In the genomic region with DNA sequence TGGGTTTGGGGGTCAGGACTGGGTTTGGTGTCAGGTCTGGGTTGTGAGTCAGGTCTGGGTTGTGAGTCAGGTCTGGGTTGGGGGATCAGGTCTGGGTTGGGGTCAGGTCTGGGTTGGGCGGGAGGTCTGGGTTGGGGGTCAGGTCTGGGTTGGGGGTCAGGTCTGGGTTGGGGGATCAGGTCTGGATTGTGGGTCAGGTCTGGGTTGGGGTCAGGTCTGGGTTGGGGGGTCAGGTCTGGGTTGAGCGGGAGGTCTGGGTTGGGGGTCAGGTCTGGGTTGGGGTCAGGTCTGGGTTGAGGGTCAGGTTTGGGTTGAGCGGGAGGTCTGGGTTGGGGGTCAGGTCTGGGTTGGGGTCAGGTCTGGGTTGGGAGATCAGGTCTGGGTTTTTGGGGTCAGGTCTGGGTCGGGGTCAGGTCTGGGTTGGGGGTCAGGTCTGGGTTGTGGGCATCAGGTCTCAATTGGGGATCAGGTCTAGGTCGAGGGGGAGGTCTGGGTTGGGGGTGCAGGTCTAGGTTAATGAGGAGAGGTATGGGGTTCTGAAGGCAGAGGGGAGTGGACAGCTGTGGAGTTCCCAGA, we compare ENCODE assay signal across 31 cellular contexts. TPM values are rescaled to one million over a fixed set of nuclear protein-coding genes. Genes with fewer than 3 reads are reported as not detected.
"Had no signal": no experiment of that assay in that cellular context is flagged by ENCODE, and none has a peak within 500 bp of the region (broad histone marks: within the 10 kb centered on the region; RNA-seq: fewer than 3 reads in every experiment).

No MANE protein-coding gene starts in this region.

- H3K4me1 Mint-ChIP-seq: activated CD4-positive, alpha-beta memory T cell treated with anti-CD3 and anti-CD28 coated beads, Interleukin-2, amount 10 ng/mL, durations not matched to agents 7 days and 5 days; activated CD4-positive, alpha-beta T cell treated with anti-CD3 and anti-CD28 coated beads, Interleukin-2, amount 10 ng/mL, durations not matched to agents 7 days and 5 days; central memory CD8-positive, alpha-beta T cell had no signal

- DNase-seq: activated CD4-positive, alpha-beta memory T cell treated with anti-CD3 and anti-CD28 coated beads, Interleukin-2, amount 10 ng/mL, durations not matched to agents 7 days and 5 days; activated CD4-positive, alpha-beta T cell treated with anti-CD3 and anti-CD28 coated beads, Interleukin-2, amount 10 ng/mL, durations not matched to agents 7 days and 5 days; activated CD4-positive, CD25-positive, alpha-beta regulatory T cell treated with anti-CD3 and anti-CD28 coated beads, Interleukin-2, amount 50 U/mL, for 72 hours; activated CD8-positive, alpha-beta memory T cell treated with anti-CD3 and anti-CD28 coated beads, Interleukin-2, amount 50 U/mL, for 48 hours; activated gamma-delta T cell; activated T-cell treated with anti-CD3 and anti-CD28 coated beads, Interleukin-2, amount 50 U/mL, for 24 hours; esophagus squamous epithelium; foreskin melanocyte; left ventricle myocardium inferior; naive B cell; stimulated activated CD4-positive, alpha-beta T cell treated with anti-CD3 and anti-CD28 coated beads, Interleukin-4, amount 100 ng/mL, for 1 hour; stomach; T-helper 1 cell; T-helper 9 cell; thyroid gland had no signal

- H3K4me1 ChIP-seq: right lobe of liver had no signal

- H3K4me3 ChIP-seq: left ventricle myocardium inferior, right lobe of liver, thyroid gland, upper lobe of left lung, vagina had no signal

- H3K9me3 Mint-ChIP-seq: activated naive CD4-positive, alpha-beta T cell treated with anti-CD3 and anti-CD28 coated beads, Interleukin-2, amount 50 U/mL, for 24 hours; activated T-cell treated with anti-CD3 and anti-CD28 coated beads, Interleukin-2, amount 50 U/mL, for 24 hours; central memory CD8-positive, alpha-beta T cell had no signal

- ATAC-seq: right lobe of liver had no signal

- FAIRE-seq: bronchial epithelial cell, islet of Langerhans, TTC549 had no signal

- H3K4me3 Mint-ChIP-seq: activated CD4-positive, alpha-beta memory T cell treated with anti-CD3 and anti-CD28 coated beads, Interleukin-2, amount 10 ng/mL, durations not matched to agents 7 days and 5 days; activated CD4-positive, alpha-beta T cell treated with anti-CD3 and anti-CD28 coated beads, Interleukin-2, amount 10 ng/mL, durations not matched to agents 7 days and 5 days; activated naive CD4-positive, alpha-beta T cell treated with anti-CD3 and anti-CD28 coated beads, Interleukin-2, amount 50 U/mL, for 24 hours; activated T-cell treated with anti-CD3 and anti-CD28 coated beads, Interleukin-2, amount 50 U/mL, for 24 hours; central memory CD8-positive, alpha-beta T cell; dendritic cell treated with granulocyte-macrophage colony-stimulating factor and Interleukin-4, amounts not matched to agents 40 ng/mL and 50 ng/mL, for 4 days; neural crest cell had no signal

- H3K27me3 ChIP-seq: thyroid gland, vagina had no signal

- H3K36me3 ChIP-seq: esophagus squamous epithelium, left ventricle myocardium inferior, right lobe of liver, stomach, thyroid gland, upper lobe of left lung, vagina had no signal

- H3K9me3 ChIP-seq: right lobe of liver, thyroid gland, vagina had no signal

- H3K36me3 Mint-ChIP-seq: activated naive CD4-positive, alpha-beta T cell treated with anti-CD3 and anti-CD28 coated beads, Interleukin-2, amount 50 U/mL, for 24 hours; naive B cell had no signal

- H3K27ac Mint-ChIP-seq: activated CD4-positive, alpha-beta memory T cell treated with anti-CD3 and anti-CD28 coated beads, Interleukin-2, amount 10 ng/mL, durations not matched to agents 7 days and 5 days; activated CD4-positive, alpha-beta T cell treated with anti-CD3 and anti-CD28 coated beads, Interleukin-2, amount 10 ng/mL, durations not matched to agents 7 days and 5 days; activated naive CD4-positive, alpha-beta T cell treated with anti-CD3 and anti-CD28 coated beads, Interleukin-2, amount 50 U/mL, for 24 hours; activated T-cell treated with anti-CD3 and anti-CD28 coated beads, Interleukin-2, amount 50 U/mL, for 24 hours; dendritic cell treated with granulocyte-macrophage colony-stimulating factor and Interleukin-4, amounts not matched to agents 40 ng/mL and 50 ng/mL, for 4 days; naive B cell had no signal

- H3K27ac ChIP-seq: epithelial cell of prostate, esophagus squamous epithelium, left ventricle myocardium inferior, right lobe of liver, stomach, thyroid gland, upper lobe of left lung, vagina, VCaP had no signal

RNA-seq across cellular contexts. Expression of a gene that starts 0.7 kb away (rescaled TPM):
- total RNA-seq: activated CD4-positive, alpha-beta memory T cell treated with anti-CD3 and anti-CD28 coated beads, Interleukin-2, amount 10 ng/mL, durations not matched to agents 7 days and 5 days; activated CD4-positive, alpha-beta T cell treated with anti-CD3 and anti-CD28 coated beads, Interleukin-2, amount 10 ng/mL, durations not matched to agents 7 days and 5 days; bronchial epithelial cell; esophagus squamous epithelium; left ventricle myocardium inferior; lung microvascular endothelial cell; neural crest cell; osteoblast; right lobe of liver; skeletal muscle tissue; stomach; thyroid gland; upper lobe of left lung; vagina had no signal
- polyA plus RNA-seq: adipose tissue, stomach had no signal

RNA-seq across cellular contexts. Expression of a gene that starts 27.8 kb away (rescaled TPM):
- total RNA-seq: bronchial epithelial cell, lung microvascular endothelial cell, stomach had no signal
- polyA plus RNA-seq: stomach had no signal

RNA-seq across cellular contexts. Expression of a gene that starts 32.4 kb away (rescaled TPM):
- total RNA-seq: activated CD4-positive, alpha-beta memory T cell treated with anti-CD3 and anti-CD28 coated beads, Interleukin-2, amount 10 ng/mL, durations not matched to agents 7 days and 5 days; activated CD4-positive, alpha-beta T cell treated with anti-CD3 and anti-CD28 coated beads, Interleukin-2, amount 10 ng/mL, durations not matched to agents 7 days and 5 days; neural crest cell had no signal

RNA-seq across cellular contexts. Expression of a gene that starts 44.8 kb away (rescaled TPM):
- total RNA-seq: activated CD4-positive, alpha-beta memory T cell treated with anti-CD3 and anti-CD28 coated beads, Interleukin-2, amount 10 ng/mL, durations not matched to agents 7 days and 5 days; activated CD4-positive, alpha-beta T cell treated with anti-CD3 and anti-CD28 coated beads, Interleukin-2, amount 10 ng/mL, durations not matched to agents 7 days and 5 days; bronchial epithelial cell; esophagus squamous epithelium; left ventricle myocardium inferior; lung microvascular endothelial cell; osteoblast; right lobe of liver; skeletal muscle tissue; thyroid gland; vagina had no signal
